ENCODE assay signal across 1 cellular context in genomic region chr7:25771491-25771890, GRCh38.
TF ChIP-seq lines count a peak whose summit lies in the region.

No MANE protein-coding gene starts in this region.

TF ChIP-seq in HEK293, 187 proteins besides CTCF, POLR2A, EP300 and RAD21 (continued from another document):
- TF ChIP-seq PRDM4 (tag by site-specific recombination; IDR thresholded peaks at IDR 0.05) (no peak), HOXA7 (CRISPR knock-in tag; IDR thresholded peaks at IDR 0.05; ENCODE audit: borderline replicate concordance) (no peak), ZNF350 (tag by site-specific recombination; IDR thresholded peaks at IDR 0.05) (no peak), KLF9 (tag by site-specific recombination; IDR thresholded peaks at IDR 0.05; ENCODE audit: low read depth) (no peak), GLI2 (tag by site-specific recombination; IDR thresholded peaks at IDR 0.05; ENCODE audit: borderline replicate concordance, low read depth) (no peak), TCF7L2 (IDR thresholded peaks at IDR 0.05; ENCODE audit: borderline replicate concordance, low read depth, low read length) (0 out of 2 replicates have a peak, but pooled peaks have one; percentile 45), WT1 (tag by site-specific recombination; IDR thresholded peaks at IDR 0.05) (no peak), ZNF624 (tag by site-specific recombination; IDR thresholded peaks at IDR 0.05) (no peak), TSHZ1 (tag by site-specific recombination; IDR thresholded peaks at IDR 0.05; ENCODE audit: borderline replicate concordance) (no peak), ZNF843 (tag by site-specific recombination; IDR thresholded peaks at IDR 0.05) (0 out of 2 replicates have a peak, but pooled peaks have one; percentile 22), HOXC10 (CRISPR knock-in tag; IDR thresholded peaks at IDR 0.05) (no peak)
